1 cellular context compared by ENCODE assay signal in genomic region chr6:84260186-84260585, GRCh38.
TF ChIP-seq lines count a peak whose summit lies in the region.

No MANE protein-coding gene starts in this region.

TF ChIP-seq in K562, 482 proteins besides CTCF, POLR2A, EP300 and RAD21 (continued from another document):
- no peak for TF ChIP-seq NFXL1 (CRISPR knock-in tag; IDR thresholded peaks at IDR 0.05)
- no peak for TF ChIP-seq ZZZ3 (IDR thresholded peaks at IDR 0.05)
- no peak for TF ChIP-seq AFF1 (IDR thresholded peaks at IDR 0.05; ENCODE audit: low read depth in 1 of 2, partially characterized antibody in 2 of 2)
- TF ChIP-seq TSHZ1 (CRISPR knock-in tag; IDR thresholded peaks at IDR 0.05) = no peak
- TF ChIP-seq ZNF354B (CRISPR knock-in tag; IDR thresholded peaks at IDR 0.05) = no peak
- no peak for TF ChIP-seq CGGBP1 (CRISPR knock-in tag; IDR thresholded peaks at IDR 0.05)
- TF ChIP-seq LEF1 (IDR thresholded peaks at IDR 0.05) = no peak
- no peak for TF ChIP-seq RHOXF2B (CRISPR knock-in tag; conservative IDR thresholded peaks at IDR 0.05)
- TF ChIP-seq CHD1 (IDR thresholded peaks at IDR 0.05; ENCODE audit: low read length) = no peak
